In genomic region chr13:90562388-90562787, GRCh38 we compare ENCODE assay signal across 1 cellular context.
TF ChIP-seq lines count a peak whose summit lies in the region.

No MANE protein-coding gene starts in this region.

TF ChIP-seq in HepG2, 621 proteins besides CTCF, POLR2A, EP300 and RAD21 (continued from another document):
- no peak for TF ChIP-seq ARID4A (CRISPR knock-in tag; IDR thresholded peaks at IDR 0.05; ENCODE audit: borderline replicate concordance)
- no peak for TF ChIP-seq HOXA5 (CRISPR knock-in tag; IDR thresholded peaks at IDR 0.05)
- no peak for TF ChIP-seq SYNCRIP (IDR thresholded peaks at IDR 0.05; ENCODE audit: insufficient read depth, low read depth, low read length)
TF ChIP-seq in HepG2: peak in this region for 0.
